ENCODE assay signal across 13 cellular contexts in genomic region chr12:18864900-18865561, GRCh38.
DNase-seq lines count a peak whose midpoint lies in the region; ATAC-seq, FAIRE-seq and TF ChIP-seq lines count a peak whose summit lies in the region.
"Had no signal": no experiment of that assay in that cellular context is flagged by ENCODE, and none has a peak within 500 bp of the region (broad histone marks: within the 10 kb centered on the region; RNA-seq: fewer than 3 reads in every experiment).

No MANE protein-coding gene starts in this region.

- intact Hi-C loops in pancreas (cut with DNase I) = no loop called here
- intact Hi-C loops in dorsolateral prefrontal cortex (cut with DNase I) = no loop called here

- H3K9me3 ChIP-seq in OCI-LY3 (ENCODE audit: insufficient read depth, low read length) = no peaks in the 10 kb centered on the region
- H3K9me3 ChIP-seq in pancreas = no peaks in the 10 kb centered on the region

- H3K27me3 ChIP-seq in OCI-LY3 (ENCODE audit: low read depth, low read length) (no peaks in the 10 kb centered on the region), pancreas (no peaks in the 10 kb centered on the region), dorsolateral prefrontal cortex (peaks cover 0 to 2% (median 0%) of the 10 kb centered on the region in 45 donors)

- no peaks in the 10 kb centered on the region for H3K4me1 Mint-ChIP-seq in activated T-helper 17 cell treated with anti-CD3 and anti-CD28 coated beads, Interleukin-2, amount 50 U/mL, for 72 hours

- H3K27ac ChIP-seq in OCI-LY3 (ENCODE audit: low read length) (no peak overlapping the region), pancreas (no peak overlapping the region), dorsolateral prefrontal cortex (no peak overlapping the region)

- H3K27me3 Mint-ChIP-seq in activated T-helper 17 cell treated with anti-CD3 and anti-CD28 coated beads, Interleukin-2, amount 50 U/mL, for 72 hours = peaks cover 8% of the 10 kb centered on the region

- no peak for TF ChIP-seq CTCF in OCI-LY3 (IDR thresholded peaks at IDR 0.05; ENCODE audit: low read depth, low read length)
- TF ChIP-seq CTCF in pancreas (IDR thresholded peaks at IDR 0.05) = no peak
- no peak for TF ChIP-seq CTCF in dorsolateral prefrontal cortex (IDR thresholded peaks at IDR 0.05 in 54 of 56, conservative IDR thresholded peaks at IDR 0.05 in 2 of 56; ENCODE audit: low read depth in 1 of 56, partially characterized antibody in 56 of 56)

- H3K4me3 ChIP-seq in OCI-LY3 (ENCODE audit: low read length) (no peak overlapping the region), pancreas (no peak overlapping the region), dorsolateral prefrontal cortex (no peak overlapping the region)

- H3K27ac Mint-ChIP-seq in activated T-helper 17 cell treated with anti-CD3 and anti-CD28 coated beads, Interleukin-2, amount 50 U/mL, for 72 hours = no peak overlapping the region
- H3K27ac Mint-ChIP-seq: nephron progenitor cell had no signal

- H3K9me3 Mint-ChIP-seq in activated T-helper 17 cell treated with anti-CD3 and anti-CD28 coated beads, Interleukin-2, amount 50 U/mL, for 72 hours = no peaks in the 10 kb centered on the region

- ATAC-seq in esophagus mucosa (peak; percentile 28), pancreas (peak in 3 of 4 donors; percentile 53 to 77 (median 54)), GM19324 (IDR thresholded peaks at IDR 0.05; ENCODE audit: low FRiP score, unreplicated experiment) (no peak), HG03460 (IDR thresholded peaks at IDR 0.05; ENCODE audit: unreplicated experiment) (no peak)
- ATAC-seq in activated T-helper 17 cell treated with anti-CD3 and anti-CD28 coated beads, Interleukin-2, amount 50 U/mL, for 72 hours (replicated peaks) = no peak

- H3K4me3 Mint-ChIP-seq in activated T-helper 17 cell treated with anti-CD3 and anti-CD28 coated beads, Interleukin-2, amount 50 U/mL, for 72 hours = no peak overlapping the region
- H3K4me3 Mint-ChIP-seq: nephron progenitor cell had no signal

- FAIRE-seq in pancreas (lab: Jason Lieb, UNC) = no peak
- FAIRE-seq: G401.6 had no signal

- H3K36me3 ChIP-seq in OCI-LY3 (replicated peaks; ENCODE audit: low read depth, low read length) (no peaks in the 10 kb centered on the region), pancreas (no peaks in the 10 kb centered on the region)

- no peaks in the 10 kb centered on the region for H4K20me1 ChIP-seq in OCI-LY3 (ENCODE audit: insufficient read depth, low read length)

- H3K79me2 ChIP-seq in OCI-LY3 (ENCODE audit: low read length) = no peaks in the 10 kb centered on the region

- DNase-seq in GM04503 (ENCODE audit: low read depth) (peak; percentile 58), pancreas (no peak), dorsolateral prefrontal cortex (no peak)
- DNase-seq: activated T-cell treated with anti-CD3 and anti-CD28 coated beads for 4 hours, NCI-H510A, nephron progenitor cell, T-helper 9 cell had no signal

- H2AFZ ChIP-seq in OCI-LY3 (ENCODE audit: low read depth, low read length) = no peak overlapping the region

- peaks cover 36% of the 10 kb centered on the region for H3K4me1 ChIP-seq in OCI-LY3 (ENCODE audit: low read length)
- no peaks in the 10 kb centered on the region for H3K4me1 ChIP-seq in pancreas

- H3K9ac ChIP-seq in OCI-LY3 (ENCODE audit: low read length) = no peak overlapping the region

- peak overlapping the region; percentile 14; the same call in 1 of the 2 replicates for H3K4me2 ChIP-seq in OCI-LY3 (ENCODE audit: low read length)

- WGBS in pancreas, 2 donors = 48 to 55% methylated on average over 5 of the region's 5 CpGs

- no peaks in the 10 kb centered on the region for H3K36me3 Mint-ChIP-seq in activated T-helper 17 cell treated with anti-CD3 and anti-CD28 coated beads, Interleukin-2, amount 50 U/mL, for 72 hours (ENCODE audit: low read depth)

Comparison
In these comparisons a context has a peak if more than half of its experiments do, and no peak if none do; other contexts are left out.
1. ATAC-seq: peak in esophagus mucosa (single experiment) and pancreas (3 of 4); none in GM19324 (single experiment), HG03460 (single experiment) and activated T-helper 17 cell treated with anti-CD3 and anti-CD28 coated beads, Interleukin-2, amount 50 U/mL, for 72 hours (single experiment).